ENCODE assay signal across 13 cellular contexts in genomic region chr10:86667421-86668181, GRCh38. TPM values are rescaled to one million over a fixed set of nuclear protein-coding genes. Genes with fewer than 3 reads are reported as not detected.
DNase-seq lines count a peak whose midpoint lies in the region; ATAC-seq and TF ChIP-seq lines count a peak whose summit lies in the region.
"Had no signal": no experiment of that assay in that cellular context is flagged by ENCODE, and none has a peak within 500 bp of the region (broad histone marks: within the 10 kb centered on the region; RNA-seq: fewer than 3 reads in every experiment).

No MANE protein-coding gene starts in this region.

- TF ChIP-seq POLR2A in gastroesophageal sphincter (IDR thresholded peaks at IDR 0.05): no peak

- no peaks in the 10 kb centered on the region for H3K36me3 Mint-ChIP-seq in nephron (ENCODE audit: low read depth)
- no peaks in the 10 kb centered on the region for H3K36me3 Mint-ChIP-seq in T-helper 17 cell (ENCODE audit: low read depth)
- H3K36me3 Mint-ChIP-seq in activated CD8-positive, alpha-beta memory T cell treated with anti-CD3 and anti-CD28 coated beads, Interleukin-2, amount 10 ng/mL, durations not matched to agents 7 days and 5 days: no peaks in the 10 kb centered on the region
- H3K36me3 Mint-ChIP-seq: mesothelial cell of epicardium had no signal

- no peak for DNase-seq in PC-9
- DNase-seq in tibial artery: peak; percentile 56 to 93
- no peak for DNase-seq in T-helper 17 cell
- DNase-seq in activated CD8-positive, alpha-beta memory T cell treated with anti-CD3 and anti-CD28 coated beads, Interleukin-2, amount 10 ng/mL, durations not matched to agents 7 days and 5 days: no peak
- no peak for DNase-seq in dermis blood vessel endothelial cell
- DNase-seq: activated CD4-positive, alpha-beta T cell treated with anti-CD3 and anti-CD28 coated beads, Interleukin-2, amount 50 U/mL, for 4 hours; activated T-cell treated with anti-CD3 and anti-CD28 coated beads, Interleukin-2, amount 50 U/mL, for 72 hours; cerebellar nuclear complex; occipital lobe; stimulated activated naive CD4-positive, alpha-beta T cell had no signal

- peak overlapping the region in 1 of 3 experiments; percentile 53 for H3K27ac Mint-ChIP-seq in nephron
- H3K27ac Mint-ChIP-seq in T-helper 17 cell: no peak overlapping the region
- H3K27ac Mint-ChIP-seq in activated CD8-positive, alpha-beta memory T cell treated with anti-CD3 and anti-CD28 coated beads, Interleukin-2, amount 10 ng/mL, durations not matched to agents 7 days and 5 days: no peak overlapping the region
- H3K27ac Mint-ChIP-seq: activated T-cell treated with anti-CD3 and anti-CD28 coated beads, Interleukin-2, amount 50 U/mL, for 72 hours; mesothelial cell of epicardium had no signal

- intact Hi-C loops in PC-9 (cut with micrococcal nuclease; ENCODE audit: unreplicated experiment): no loop called here
- intact Hi-C loops in tibial artery (cut with DNase I; ENCODE audit: low total_unique reads): no loop called here

- peak overlapping the region in 2 of 3 experiments; percentile 83 to 92 for H3K4me3 Mint-ChIP-seq in nephron
- no peak overlapping the region for H3K4me3 Mint-ChIP-seq in T-helper 17 cell
- no peak overlapping the region for H3K4me3 Mint-ChIP-seq in activated CD8-positive, alpha-beta memory T cell treated with anti-CD3 and anti-CD28 coated beads, Interleukin-2, amount 10 ng/mL, durations not matched to agents 7 days and 5 days
- H3K4me3 Mint-ChIP-seq: activated T-cell treated with anti-CD3 and anti-CD28 coated beads, Interleukin-2, amount 50 U/mL, for 72 hours; mesothelial cell of epicardium had no signal

- H3K4me1 Mint-ChIP-seq in nephron (peaks cover 65% of the 10 kb centered on the region), T-helper 17 cell (peaks cover 5% of the 10 kb centered on the region)
- no peaks in the 10 kb centered on the region for H3K4me1 Mint-ChIP-seq in activated CD8-positive, alpha-beta memory T cell treated with anti-CD3 and anti-CD28 coated beads, Interleukin-2, amount 10 ng/mL, durations not matched to agents 7 days and 5 days

- H3K27me3 Mint-ChIP-seq in nephron (ENCODE audit: low read depth): peaks cover 27% of the 10 kb centered on the region
- no peaks in the 10 kb centered on the region for H3K27me3 Mint-ChIP-seq in T-helper 17 cell
- no peaks in the 10 kb centered on the region for H3K27me3 Mint-ChIP-seq in activated CD8-positive, alpha-beta memory T cell treated with anti-CD3 and anti-CD28 coated beads, Interleukin-2, amount 10 ng/mL, durations not matched to agents 7 days and 5 days

- no peak overlapping the region for H2AFZ ChIP-seq in PC-9

- CTCF ChIA-PET in PC-9 (lab: Charles Lee): interaction anchor here (0.5 kb wide), 1 partner anchor 22 kb away, joined by 8 read pairs; no protein-coding TSS in a partner anchor
- CTCF ChIA-PET in activated CD8-positive, alpha-beta memory T cell treated with anti-CD3 and anti-CD28 coated beads, Interleukin-2, amount 10 ng/mL, durations not matched to agents 7 days and 5 days (lab: Charles Lee): no interaction called here

- peaks cover 12% of the 10 kb centered on the region; the same call in 1 of the 2 replicates for H3F3A ChIP-seq in PC-9 (ENCODE audit: insufficient read depth, low read depth)

- WGBS in gastroesophageal sphincter (ENCODE audit: low coverage in 1 of 2), 2 donors: no CpG with 5 or more reads among the region's 10 CpGs

- no TSS peak for BruUV-seq in PC-9 (replicated peaks; lab: Mats Ljungman, UMichigan)

- no peaks in the 10 kb centered on the region for H3K9me3 Mint-ChIP-seq in nephron
- H3K9me3 Mint-ChIP-seq in activated CD8-positive, alpha-beta memory T cell treated with anti-CD3 and anti-CD28 coated beads, Interleukin-2, amount 10 ng/mL, durations not matched to agents 7 days and 5 days (ENCODE audit: low read depth): no peaks in the 10 kb centered on the region
- H3K9me3 Mint-ChIP-seq: activated T-cell treated with anti-CD3 and anti-CD28 coated beads, Interleukin-2, amount 50 U/mL, for 72 hours; mesothelial cell of epicardium had no signal

- ATAC-seq in gastroesophageal sphincter (no peak), T-helper 17 cell (no peak)
- no peak for ATAC-seq in activated CD8-positive, alpha-beta memory T cell treated with anti-CD3 and anti-CD28 coated beads, Interleukin-2, amount 10 ng/mL, durations not matched to agents 7 days and 5 days
- ATAC-seq: activated T-cell treated with anti-CD3 and anti-CD28 coated beads, Interleukin-2, amount 50 U/mL, for 72 hours had no signal

- no peaks in the 10 kb centered on the region for H3K79me2 ChIP-seq in PC-9 (ENCODE audit: low read depth)

- peaks cover 76% of the 10 kb centered on the region for H3K4me1 ChIP-seq in PC-9 (replicated peaks; ENCODE audit: insufficient read depth)
- H3K4me1 ChIP-seq in gastroesophageal sphincter: peaks cover 0 to 90% (median 14%) of the 10 kb centered on the region in 3 donors
- peaks cover 0 to 70% (median 52%) of the 10 kb centered on the region in 4 donors for H3K4me1 ChIP-seq in tibial artery

- H3K4me2 ChIP-seq in PC-9: peak overlapping the region; percentile 72

- POLR2A ChIA-PET in PC-9 (lab: Charles Lee; ENCODE audit: unreplicated experiment): no interaction called here

- no peaks in the 10 kb centered on the region for H3K9me3 ChIP-seq in PC-9 (ENCODE audit: insufficient read depth, low read depth)
- H3K9me3 ChIP-seq in gastroesophageal sphincter: no peaks in the 10 kb centered on the region
- H3K9me3 ChIP-seq in tibial artery: no peaks in the 10 kb centered on the region
- H3K9me3 ChIP-seq in T-helper 17 cell (ENCODE audit: control insufficient read depth, low read length, poor library complexity, severe bottlenecking): no peaks in the 10 kb centered on the region

- H3K27me3 ChIP-seq in PC-9 (ENCODE audit: insufficient read depth, low read depth): no peaks in the 10 kb centered on the region
- no peaks in the 10 kb centered on the region for H3K27me3 ChIP-seq in gastroesophageal sphincter
- no peaks in the 10 kb centered on the region for H3K27me3 ChIP-seq in tibial artery

- TF ChIP-seq CTCF in PC-9 (conservative IDR thresholded peaks at IDR 0.05) (no peak), gastroesophageal sphincter (IDR thresholded peaks at IDR 0.05) (no peak), nephron (IDR thresholded peaks at IDR 0.05; ENCODE audit: unreplicated experiment in 3 of 3) (no peak), tibial artery (IDR thresholded peaks at IDR 0.05) (no peak)

- no peaks in the 10 kb centered on the region for H3K9me2 ChIP-seq in PC-9 (ENCODE audit: insufficient read depth)

- no peaks in the 10 kb centered on the region for H4K20me1 ChIP-seq in PC-9 (ENCODE audit: insufficient read depth)

- peak overlapping the region; percentile 34 for H3K27ac ChIP-seq in PC-9
- peak overlapping the region; percentile 73 to 97 (median 93) for H3K27ac ChIP-seq in gastroesophageal sphincter
- H3K27ac ChIP-seq in tibial artery: peak overlapping the region; percentile 81 to 89

- H3K36me3 ChIP-seq in PC-9 (ENCODE audit: low read depth) (no peaks in the 10 kb centered on the region), gastroesophageal sphincter (no peaks in the 10 kb centered on the region), tibial artery (no peaks in the 10 kb centered on the region)

- H3K4me3 ChIP-seq in PC-9 (no peak overlapping the region), gastroesophageal sphincter (peak overlapping the region in 1 of 2 donors; percentile 52), tibial artery (peak overlapping the region; percentile 51 to 61)

- no peak for TF ChIP-seq EP300 in gastroesophageal sphincter (IDR thresholded peaks at IDR 0.05)

RNA-seq across cellular contexts. Expression of gene LDB3, which starts 0.7 kb away (rescaled TPM):
- total RNA-seq in PC-9 (2021) (0.63 and 0.73 TPM in 2 replicates), gastroesophageal sphincter (10 to 100 TPM; 12.9 to 45.8 (median 18.6) TPM), T-helper 17 cell (not detected), dermis blood vessel endothelial cell (not detected in 2 replicates)
- total RNA-seq in activated CD8-positive, alpha-beta memory T cell treated with anti-CD3 and anti-CD28 coated beads, Interleukin-2, amount 10 ng/mL, durations not matched to agents 7 days and 5 days: under 1 TPM; 0.05 to 0.23 TPM

RNA-seq across cellular contexts. Expression of gene OPN4, which starts 13.3 kb away (rescaled TPM):
- total RNA-seq in PC-9 (2021) (0.15 and 0.23 TPM in 2 replicates), gastroesophageal sphincter (not detected), T-helper 17 cell (not detected), dermis blood vessel endothelial cell (not detected in 2 replicates)
- total RNA-seq in activated CD8-positive, alpha-beta memory T cell treated with anti-CD3 and anti-CD28 coated beads, Interleukin-2, amount 10 ng/mL, durations not matched to agents 7 days and 5 days: not detected
- total RNA-seq: activated T-cell treated with anti-CD3 and anti-CD28 coated beads, Interleukin-2, amount 50 U/mL, for 72 hours; mesothelial cell of epicardium; occipital lobe had no signal

Comparison
In these comparisons a context has a peak if more than half of its experiments do, and no peak if none do; other contexts are left out.
1. DNase-seq: peak in tibial artery (2 of 2); none in PC-9 (0 of 2), T-helper 17 cell (0 of 3), activated CD8-positive, alpha-beta memory T cell treated with anti-CD3 and anti-CD28 coated beads, Interleukin-2, amount 10 ng/mL, durations not matched to agents 7 days and 5 days (single experiment) and dermis blood vessel endothelial cell (single experiment).
2. H3K27ac ChIP-seq: peak in every context shown above with its lines; median percentile 93 in gastroesophageal sphincter; 85 in tibial artery; 34 in PC-9.
3. H3K4me3 Mint-ChIP-seq: peak in nephron (2 of 3); none in T-helper 17 cell (single experiment) and activated CD8-positive, alpha-beta memory T cell treated with anti-CD3 and anti-CD28 coated beads, Interleukin-2, amount 10 ng/mL, durations not matched to agents 7 days and 5 days (single experiment).